In the genomic region with DNA sequence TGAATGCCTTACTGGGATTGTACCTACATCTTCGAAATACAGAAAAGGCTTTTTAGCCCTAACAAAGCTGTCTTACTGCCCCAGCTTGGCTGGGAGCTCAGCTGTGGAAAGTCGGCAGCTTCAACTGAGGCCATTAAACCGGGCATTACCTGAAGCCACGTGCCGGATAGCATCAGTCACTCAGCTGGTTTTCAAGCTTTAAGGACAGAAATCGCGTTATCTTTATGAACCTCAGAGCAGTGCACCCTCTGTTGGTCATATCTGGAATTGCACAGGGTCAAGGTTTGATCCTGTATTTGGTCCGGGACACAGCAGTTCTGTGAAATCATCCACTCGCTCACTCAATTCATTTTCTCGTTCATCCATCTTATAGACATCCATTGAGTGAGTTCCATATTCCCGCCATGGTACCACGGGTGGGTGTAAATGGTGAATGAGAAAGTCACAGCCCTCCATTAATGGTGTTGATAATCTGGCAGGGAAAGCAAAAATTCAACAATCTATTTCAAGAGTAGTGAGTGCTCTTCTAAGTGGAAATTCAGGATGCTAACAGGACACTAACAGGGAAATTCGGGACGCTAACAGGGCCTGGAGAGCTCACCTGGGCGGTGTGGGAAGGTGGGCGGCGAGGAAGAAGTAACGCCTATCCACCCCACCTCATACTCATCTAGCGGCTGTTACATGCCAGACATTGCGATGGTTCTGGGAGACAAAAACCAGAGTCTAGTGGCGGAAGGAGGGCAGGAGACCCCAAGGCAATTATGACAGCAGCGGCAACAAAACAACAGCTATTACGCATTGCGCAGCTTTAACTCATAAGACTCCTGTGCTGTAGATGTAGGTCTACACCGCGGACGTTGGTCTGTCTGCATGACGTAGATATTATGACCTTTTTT, we compare ENCODE assay signal across 8 cellular contexts.
DNase-seq lines count a peak whose midpoint lies in the region; ATAC-seq and TF ChIP-seq lines count a peak whose summit lies in the region.

No MANE protein-coding gene starts in this region.

- H3K4me1 ChIP-seq in neuronal stem cell (ENCODE audit: control insufficient read depth in 2 of 2, insufficient read depth in 1 of 2, low read depth in 1 of 2, low read length in 2 of 2) = peaks cover 0 to 2% of the 10 kb centered on the region in 2 donors
- H3K4me1 ChIP-seq in tibial artery = no peaks in the 10 kb centered on the region

- no peak overlapping the region for H4K8ac ChIP-seq in neuronal stem cell (ENCODE audit: low read depth, low read length)

- intact Hi-C loops in tibial artery (cut with DNase I; ENCODE audit: low total_unique reads) = no loop called here

- H3K27ac ChIP-seq in neuronal stem cell (replicated peaks; ENCODE audit: low read length) (no peak overlapping the region), tibial artery (no peak overlapping the region)

- no peaks in the 10 kb centered on the region for H3K27me3 Mint-ChIP-seq in activated CD8-positive, alpha-beta T cell treated with anti-CD3 and anti-CD28 coated beads, Interleukin-2, amount 10 ng/mL, durations not matched to agents 7 days and 5 days (ENCODE audit: low read depth)

- in situ Hi-C loops in GM13977 (cut with MboI; ENCODE audit: low pct_unique_long_range_greater_than_20kb, low sequenced_read_pairs, unreplicated experiment) = loop anchor here (5.0 to 10.0 kb wide), 2 partner anchors 162 to 210 kb away; no protein-coding TSS in a partner anchor

- no peak overlapping the region for H3K4me2 ChIP-seq in neuronal stem cell (ENCODE audit: insufficient read depth, low read length, poor library complexity, severe bottlenecking)

- no peak overlapping the region for H2BK15ac ChIP-seq in neuronal stem cell (ENCODE audit: low read length)

- no peak overlapping the region for H3K4me3 Mint-ChIP-seq in activated CD8-positive, alpha-beta T cell treated with anti-CD3 and anti-CD28 coated beads, Interleukin-2, amount 10 ng/mL, durations not matched to agents 7 days and 5 days

- no peaks in the 10 kb centered on the region for H3K9me3 ChIP-seq in neuronal stem cell (replicated peaks in 1 of 2; ENCODE audit: control insufficient read depth in 2 of 2, insufficient read depth in 1 of 2, low read depth in 1 of 2, low read length in 2 of 2)
- no peaks in the 10 kb centered on the region for H3K9me3 ChIP-seq in tibial artery

- H2BK5ac ChIP-seq in neuronal stem cell (ENCODE audit: low read length) = no peak overlapping the region

- POLR2A ChIA-PET in activated CD8-positive, alpha-beta T cell treated with anti-CD3 and anti-CD28 coated beads, Interleukin-2, amount 10 ng/mL, durations not matched to agents 7 days and 5 days (lab: Charles Lee) = interaction anchor here (0.7 kb wide), 1 partner anchor 839 kb away, joined by 4 read pairs; no protein-coding TSS in a partner anchor

- no peak for ATAC-seq in activated CD8-positive, alpha-beta T cell treated with anti-CD3 and anti-CD28 coated beads, Interleukin-2, amount 10 ng/mL, durations not matched to agents 7 days and 5 days
- ATAC-seq in GM19395 (IDR thresholded peaks at IDR 0.05; ENCODE audit: unreplicated experiment) = no peak

- no peaks in the 10 kb centered on the region for H3K36me3 Mint-ChIP-seq in activated CD8-positive, alpha-beta T cell treated with anti-CD3 and anti-CD28 coated beads, Interleukin-2, amount 10 ng/mL, durations not matched to agents 7 days and 5 days (ENCODE audit: low read depth)

- H2AFZ ChIP-seq in neuronal stem cell (ENCODE audit: low read length) = no peak overlapping the region

- H2BK120ac ChIP-seq in neuronal stem cell (ENCODE audit: low read depth, low read length) = no peak overlapping the region

- H3K79me1 ChIP-seq in neuronal stem cell (ENCODE audit: low read depth, low read length) = no peaks in the 10 kb centered on the region

- no peak overlapping the region for H3K9ac ChIP-seq in neuronal stem cell (ENCODE audit: low read depth, low read length, poor library complexity)

- H3K9me3 Mint-ChIP-seq in activated CD8-positive, alpha-beta T cell treated with anti-CD3 and anti-CD28 coated beads, Interleukin-2, amount 10 ng/mL, durations not matched to agents 7 days and 5 days (ENCODE audit: insufficient read depth) = no peaks in the 10 kb centered on the region

- H3K4me3 ChIP-seq in neuronal stem cell (ENCODE audit: low read length in 2 of 2) = no peak overlapping the region
- H3K4me3 ChIP-seq in tibial artery = no peak overlapping the region

- H4K91ac ChIP-seq in neuronal stem cell (ENCODE audit: low read depth, low read length, poor library complexity) = no peak overlapping the region

- WGBS in neuronal stem cell (ENCODE audit: extremely low coverage in 2 of 2, insufficient read length in 2 of 2, insufficient replicate concordance in 1 of 2), 2 donors = no CpG with 5 or more reads among the region's 28 CpGs

- no peak overlapping the region for H3K4ac ChIP-seq in neuronal stem cell (ENCODE audit: low read length)

- no peak overlapping the region for H3K27ac Mint-ChIP-seq in activated CD8-positive, alpha-beta T cell treated with anti-CD3 and anti-CD28 coated beads, Interleukin-2, amount 10 ng/mL, durations not matched to agents 7 days and 5 days

- H3K23ac ChIP-seq in neuronal stem cell (ENCODE audit: low read depth, low read length, poor library complexity) = no peak overlapping the region

- H3K36me3 ChIP-seq in neuronal stem cell (replicated peaks in 1 of 2; ENCODE audit: control insufficient read depth in 2 of 2, insufficient read depth in 2 of 2, low read length in 2 of 2) (no peaks in the 10 kb centered on the region), tibial artery (no peaks in the 10 kb centered on the region)

- H3K4me1 Mint-ChIP-seq in activated CD8-positive, alpha-beta T cell treated with anti-CD3 and anti-CD28 coated beads, Interleukin-2, amount 10 ng/mL, durations not matched to agents 7 days and 5 days (ENCODE audit: low read depth) = no peaks in the 10 kb centered on the region

- DNase-seq in AG08396 (ENCODE audit: low spot score) (peak; percentile 52), GM13977 (ENCODE audit: low spot score) (peak; percentile 78), NCI-H345 treated with DMSO at 0.1 percent for 48 hours (lab: John Stamatoyannopoulos, UW; ENCODE audit: unreplicated experiment) (peak; percentile 31), epidermal melanocyte (ENCODE audit: insufficient read length, low spot score) (peak; percentile 26), neuronal stem cell (ENCODE audit: low spot score) (peak; percentile 57), tibial artery (peak in 1 of 2 donors; percentile 50)
- DNase-seq in activated CD8-positive, alpha-beta T cell treated with anti-CD3 and anti-CD28 coated beads, Interleukin-2, amount 10 ng/mL, durations not matched to agents 7 days and 5 days = peak; percentile 64

- no peak overlapping the region for H2BK12ac ChIP-seq in neuronal stem cell (ENCODE audit: low read length)

- no peak overlapping the region for H3K14ac ChIP-seq in neuronal stem cell (ENCODE audit: low read length)

- H3K27me3 ChIP-seq in neuronal stem cell (ENCODE audit: control insufficient read depth in 3 of 3, insufficient read depth in 3 of 3, low read depth in 1 of 3, low read length in 3 of 3) = no peaks in the 10 kb centered on the region
- H3K27me3 ChIP-seq in tibial artery = peaks cover 0 to 5% of the 10 kb centered on the region in 2 donors

- H2AK5ac ChIP-seq in neuronal stem cell (ENCODE audit: low read depth, low read length) = no peak overlapping the region

- CTCF ChIA-PET in activated CD8-positive, alpha-beta T cell treated with anti-CD3 and anti-CD28 coated beads, Interleukin-2, amount 10 ng/mL, durations not matched to agents 7 days and 5 days (lab: Charles Lee) = interaction anchor here (0.6 to 2.4 kb wide), 15 partner anchors 9 to 347 kb away, joined by 3 to 9 read pairs (median 4); no protein-coding TSS in a partner anchor

- H3K18ac ChIP-seq in neuronal stem cell (ENCODE audit: low read length) = peak overlapping the region; percentile 22

- peak; percentile 87 for TF ChIP-seq CTCF in GM13977 (IDR thresholded peaks at IDR 0.05; ENCODE audit: extremely low read depth, insufficient read depth, missing control alignments)
- peak; percentile 70 to 83 for TF ChIP-seq CTCF in tibial artery (IDR thresholded peaks at IDR 0.05)
